25 cellular contexts compared by ENCODE assay signal in genomic region chr1:180974236-180974635, GRCh38. TPM values are rescaled to one million over a fixed set of nuclear protein-coding genes. Genes with fewer than 3 reads are reported as not detected.
A peak's percentile ranks its signal among the peaks of the same experiment; 100 is the strongest.
DNase-seq lines count a peak whose midpoint lies in the region; ATAC-seq and TF ChIP-seq lines count a peak whose summit lies in the region.
"Had no signal": no experiment of that assay in that cellular context is flagged by ENCODE, and none has a peak within 500 bp of the region (broad histone marks: within the 10 kb centered on the region; RNA-seq: fewer than 3 reads in every experiment).

No MANE protein-coding gene starts in this region.

- H3K9me3 ChIP-seq in breast epithelium (no peaks in the 10 kb centered on the region), OCI-LY7 (ENCODE audit: low read length) (no peaks in the 10 kb centered on the region)
- H3K9me3 ChIP-seq: BE2C, Caco-2, right atrium auricular region, tibial artery had no signal

- H3K9me2 ChIP-seq in OCI-LY7 (ENCODE audit: insufficient read depth, low read length): no peaks in the 10 kb centered on the region

- no peaks in the 10 kb centered on the region for H3K79me2 ChIP-seq in OCI-LY7 (ENCODE audit: insufficient read depth, low read depth, low read length)

- peaks cover 5% of the 10 kb centered on the region for H3K4me1 Mint-ChIP-seq in MCF 10A (ENCODE audit: insufficient read depth, unreplicated experiment)

- no peak overlapping the region for H3K4me2 ChIP-seq in OCI-LY7 (ENCODE audit: low read length)

- TF ChIP-seq CTCF in MCF 10A (IDR thresholded peaks at IDR 0.05; ENCODE audit: unreplicated experiment) (no peak), breast epithelium (IDR thresholded peaks at IDR 0.05) (no peak), OCI-LY7 (conservative IDR thresholded peaks at IDR 0.05; ENCODE audit: low read length) (no peak)

- BruUV-seq in MCF 10A (replicated peaks; lab: Mats Ljungman, UMichigan) (no TSS peak), OCI-LY7 (replicated peaks; lab: Mats Ljungman, UMichigan) (TSS peak; percentile 26)

- H3K36me3 Mint-ChIP-seq in MCF 10A (ENCODE audit: insufficient read depth, unreplicated experiment): peaks cover 96% of the 10 kb centered on the region

- H4K20me1 ChIP-seq in OCI-LY7 (ENCODE audit: insufficient read depth, low read length): no peaks in the 10 kb centered on the region

- POLR2A ChIA-PET in MCF 10A (lab: Yijun Ruan, JAX): interaction anchor here (1.0 to 1.3 kb wide), 2 partner anchors 12 to 18 kb away, joined by 3 read pairs; no protein-coding TSS in a partner anchor
- POLR2A ChIA-PET in OCI-LY7 (lab: Charles Lee): interaction anchor here (0.7 kb wide), 1 partner anchor 17 kb away, joined by 3 read pairs; no protein-coding TSS in a partner anchor

- H3K4me1 ChIP-seq in breast epithelium: no peaks in the 10 kb centered on the region
- no peaks in the 10 kb centered on the region for H3K4me1 ChIP-seq in OCI-LY7 (ENCODE audit: insufficient read depth, low read length, poor library complexity, severe bottlenecking)

- no peak overlapping the region for H3K4me3 Mint-ChIP-seq in MCF 10A (ENCODE audit: unreplicated experiment)
- H3K4me3 Mint-ChIP-seq: activated CD4-positive, alpha-beta memory T cell treated with anti-CD3 and anti-CD28 coated beads for 36 hours; activated naive CD8-positive, alpha-beta T cell treated with anti-CD3 and anti-CD28 coated beads, Interleukin-2, amount 10 ng/mL, durations not matched to agents 7 days and 5 days; mesothelial cell of epicardium; naive B cell; T-helper 1 cell treated with Interleukin-12 subunit alpha and Interleukin-12 subunit beta and Interleukin-4 antibody, amounts not matched to agents 30 μg/mL and 1 μg/mL, for 36 hours had no signal

- no peak overlapping the region for H2AFZ ChIP-seq in OCI-LY7 (ENCODE audit: low read length)

- no peak for TF ChIP-seq POLR2A in breast epithelium (IDR thresholded peaks at IDR 0.05)

- no peaks in the 10 kb centered on the region for H3K9me3 Mint-ChIP-seq in MCF 10A (ENCODE audit: unreplicated experiment)
- H3K9me3 Mint-ChIP-seq: activated CD4-positive, alpha-beta memory T cell treated with anti-CD3 and anti-CD28 coated beads for 36 hours; activated naive CD8-positive, alpha-beta T cell treated with anti-CD3 and anti-CD28 coated beads, Interleukin-2, amount 10 ng/mL, durations not matched to agents 7 days and 5 days; mesothelial cell of epicardium; T-helper 1 cell treated with Interleukin-12 subunit alpha and Interleukin-12 subunit beta and Interleukin-4 antibody, amounts not matched to agents 30 μg/mL and 1 μg/mL, for 36 hours had no signal

- H3K4me3 ChIP-seq in breast epithelium (no peak overlapping the region), OCI-LY7 (ENCODE audit: low read depth, low read length, poor library complexity, severe bottlenecking) (no peak overlapping the region)
- H3K4me3 ChIP-seq: right atrium auricular region, SK-N-MC, tibial artery had no signal

- CTCF ChIA-PET in MCF 10A (lab: Yijun Ruan, JAX) (interaction anchor here (0.7 to 1.4 kb wide), 2 partner anchors 18 to 1160 kb away, joined by 3 read pairs; no protein-coding TSS in a partner anchor), OCI-LY7 (lab: Charles Lee; ENCODE audit: unreplicated experiment) (no interaction called here)

- H3K27me3 Mint-ChIP-seq in MCF 10A (ENCODE audit: insufficient read depth, unreplicated experiment): no peaks in the 10 kb centered on the region
- H3K27me3 Mint-ChIP-seq: activated CD4-positive, alpha-beta memory T cell treated with anti-CD3 and anti-CD28 coated beads for 36 hours; activated naive CD8-positive, alpha-beta T cell treated with anti-CD3 and anti-CD28 coated beads, Interleukin-2, amount 10 ng/mL, durations not matched to agents 7 days and 5 days; naive B cell had no signal

- H3K36me3 ChIP-seq in breast epithelium (peaks cover 3% of the 10 kb centered on the region), OCI-LY7 (ENCODE audit: insufficient read depth, low read length) (peaks cover 34% of the 10 kb centered on the region)

- H3K27ac ChIP-seq in breast epithelium (no peak overlapping the region), OCI-LY7 (ENCODE audit: low read depth, low read length, poor library complexity, severe bottlenecking) (no peak overlapping the region)
- H3K27ac ChIP-seq: right atrium auricular region, SK-N-MC, tibial artery had no signal

- peak overlapping the region; percentile 35 for H3K27ac Mint-ChIP-seq in MCF 10A (ENCODE audit: low read depth, unreplicated experiment)
- H3K27ac Mint-ChIP-seq: activated CD4-positive, alpha-beta memory T cell treated with anti-CD3 and anti-CD28 coated beads for 36 hours; activated naive CD8-positive, alpha-beta T cell treated with anti-CD3 and anti-CD28 coated beads, Interleukin-2, amount 10 ng/mL, durations not matched to agents 7 days and 5 days; mesothelial cell of epicardium; naive B cell; T-helper 1 cell treated with Interleukin-12 subunit alpha and Interleukin-12 subunit beta and Interleukin-4 antibody, amounts not matched to agents 30 μg/mL and 1 μg/mL, for 36 hours had no signal

- intact Hi-C loops in MCF 10A (cut with micrococcal nuclease): no loop called here
- intact Hi-C loops in breast epithelium (cut with DNase I; ENCODE audit: low total_unique reads): no loop called here
- intact Hi-C loops in OCI-LY7 (cut with micrococcal nuclease; ENCODE audit: unreplicated experiment): no loop called here

- H3K27me3 ChIP-seq in breast epithelium: no peaks in the 10 kb centered on the region
- H3K27me3 ChIP-seq: BE2C, right atrium auricular region, tibial artery had no signal

- ATAC-seq in esophagus mucosa: peak; percentile 15
- ATAC-seq in HG03521 (IDR thresholded peaks at IDR 0.05; ENCODE audit: unreplicated experiment): no peak

- DNase-seq in MCF 10A (ENCODE audit: unreplicated experiment) (no peak), breast epithelium (ENCODE audit: low spot score in 2 of 2) (no peak), OCI-LY7 (ENCODE audit: low spot score) (no peak), islet precursor cell (no peak), NCI-H2029 (lab: John Stamatoyannopoulos, UW) (no peak)
- no peak for DNase-seq in stimulated activated CD4-positive, alpha-beta T cell treated with anti-CD3 and anti-CD28 coated beads, Interleukin-4, amount 100 ng/mL, for 1 hour
- DNase-seq: ACHN; activated CD4-positive, alpha-beta memory T cell treated with anti-CD3 and anti-CD28 coated beads for 36 hours; activated CD4-positive, CD25-positive, alpha-beta regulatory T cell treated with anti-CD3 and anti-CD28 coated beads, Interleukin-2, amount 50 U/mL, for 72 hours; activated naive CD8-positive, alpha-beta T cell treated with anti-CD3 and anti-CD28 coated beads, Interleukin-2, amount 10 ng/mL, durations not matched to agents 7 days and 5 days; BE2C; Caco-2; GF-D8; naive B cell; NCI-H187; NCI-H2227 treated with DMSO at 0.1 percent for 48 hours; NCI-H526 treated with DMSO at 0.1 percent for 48 hours; stimulated activated CD4-positive, alpha-beta T cell treated with anti-CD3 and anti-CD28 coated beads, Interleukin-2, amount 100 ng/mL, for 24 hours; tibial artery had no signal

RNA-seq across cellular contexts. Expression of gene STX6, which starts 48.4 kb away (rescaled TPM):
- total RNA-seq in MCF 10A (2022): 34.6 and 44.4 TPM in 2 replicates
- total RNA-seq in breast epithelium: 10 to 100 TPM; 20.2 to 33.7 (median 25.6) TPM
- total RNA-seq in OCI-LY7 (2014; rRNA removed; shearing (Covaris generic)): 7.7 and 12.0 TPM in 2 replicates
- total RNA-seq in OCI-LY7 (2022): 12.9 and 13.4 TPM in 2 replicates
- total RNA-seq in esophagus mucosa: 26.3 TPM

RNA-seq across cellular contexts. Expression of gene MR1, which starts 59.5 kb away (rescaled TPM):
- total RNA-seq in MCF 10A (2022) (33.4 and 46.6 TPM in 2 replicates), breast epithelium (10 to 100 TPM; 12.8 to 23.4 (median 15.2) TPM), OCI-LY7 (2022) (15.8 and 18.3 TPM in 2 replicates), esophagus mucosa (16.3 TPM)
- 5.9 and 7.9 TPM in 2 replicates for total RNA-seq in OCI-LY7 (2014; rRNA removed; shearing (Covaris generic))
